Comparison of ENCODE assay signal across 8 cellular contexts in genomic region chr2:106115250-106115649, GRCh38.
DNase-seq lines count a peak whose midpoint lies in the region; ATAC-seq and TF ChIP-seq lines count a peak whose summit lies in the region.

No MANE protein-coding gene starts in this region.

- CTCF ChIA-PET in CD8-positive, alpha-beta T cell (lab: Charles Lee), result interaction anchor here (1.7 kb wide), 1 partner anchor 12 kb away, joined by 5 read pairs; no protein-coding TSS in a partner anchor
- CTCF ChIA-PET in SK-N-SH (lab: Yijun Ruan, JAX), result interaction anchor here (1.1 kb wide), 1 partner anchor 11 kb away, joined by 4 read pairs; no protein-coding TSS in a partner anchor

- peak overlapping the region; percentile 14 for H3K27ac ChIP-seq in CD8-positive, alpha-beta T cell (ENCODE audit: low read depth, low read length)
- H3K27ac ChIP-seq in SK-N-SH (ENCODE audit: low read depth in 2 of 2, low read length in 1 of 2), result peak overlapping the region in 1 of 2 experiments; percentile 13; a peak in 1 of 4 replicates

- no peak for TF ChIP-seq EP300 in SK-N-SH (IDR thresholded peaks at IDR 0.05; ENCODE audit: borderline replicate concordance in 1 of 2, low read depth in 1 of 2, low read length in 1 of 2)

- H3K4me3 Mint-ChIP-seq in CD8-positive, alpha-beta T cell, result no peak overlapping the region
- no peak overlapping the region for H3K4me3 Mint-ChIP-seq in HFFc6

- H3K4me1 Mint-ChIP-seq in CD8-positive, alpha-beta T cell (ENCODE audit: low read depth), result peaks cover 13% of the 10 kb centered on the region
- peaks cover 15% of the 10 kb centered on the region for H3K4me1 Mint-ChIP-seq in HFFc6 (ENCODE audit: low read depth)

- DNase-seq in CD8-positive, alpha-beta T cell, result no peak
- DNase-seq in HFFc6, result peak; percentile 77
- no peak for DNase-seq in SK-N-SH
- DNase-seq in hepatic stellate cell (ENCODE audit: low spot score), result peak; percentile 92
- DNase-seq in stimulated activated CD4-positive, alpha-beta T cell treated with anti-CD3 and anti-CD28 coated beads, Interleukin-2, amount 100 ng/mL, for 48 hours, result no peak
- no peak for DNase-seq in OCI-M2 (lab: John Stamatoyannopoulos, UW; ENCODE audit: unreplicated experiment)

- H3K4me1 ChIP-seq in CD8-positive, alpha-beta T cell (ENCODE audit: insufficient read depth, low read length), result no peaks in the 10 kb centered on the region
- no peaks in the 10 kb centered on the region; a peak in 1 of 4 replicates for H3K4me1 ChIP-seq in SK-N-SH (ENCODE audit: control insufficient read depth in 1 of 2, insufficient read depth in 2 of 2, low read depth in 1 of 2, low read length in 1 of 2)

- no peaks in the 10 kb centered on the region for H3K79me2 ChIP-seq in SK-N-SH (ENCODE audit: insufficient read depth)

- no peaks in the 10 kb centered on the region for H4K20me1 ChIP-seq in SK-N-SH (ENCODE audit: insufficient read depth)

- H2AFZ ChIP-seq in SK-N-SH (ENCODE audit: low read depth), result no peak overlapping the region

- H3K36me3 Mint-ChIP-seq in CD8-positive, alpha-beta T cell, result peaks cover 74% of the 10 kb centered on the region
- H3K36me3 Mint-ChIP-seq in HFFc6 (ENCODE audit: low read depth), result 0 out of 2 replicates have a peak, but pooled peaks cover 6% of the 10 kb centered on the region

- no peaks in the 10 kb centered on the region for H3K9me2 ChIP-seq in SK-N-SH

- H3K36me3 ChIP-seq in CD8-positive, alpha-beta T cell (ENCODE audit: insufficient read depth, low read length), result peaks cover 65% of the 10 kb centered on the region
- peaks cover 0 to 28% of the 10 kb centered on the region in 2 experiments for H3K36me3 ChIP-seq in SK-N-SH (replicated peaks in 1 of 2; ENCODE audit: control insufficient read depth in 1 of 2, insufficient read depth in 2 of 2, low read length in 1 of 2)

- no peaks in the 10 kb centered on the region for H3K27me3 ChIP-seq in CD8-positive, alpha-beta T cell (ENCODE audit: insufficient read depth, low read length)
- H3K27me3 ChIP-seq in SK-N-SH (ENCODE audit: insufficient read depth), result no peaks in the 10 kb centered on the region

- no peak for TF ChIP-seq RAD21 in SK-N-SH (IDR thresholded peaks at IDR 0.05; ENCODE audit: low read length)

- no peak overlapping the region for H3K4me3 ChIP-seq in CD8-positive, alpha-beta T cell (ENCODE audit: low read depth, low read length)
- no peak overlapping the region for H3K4me3 ChIP-seq in SK-N-SH (ENCODE audit: low read depth in 2 of 2, low read length in 1 of 2)

- H3K9me3 Mint-ChIP-seq in CD8-positive, alpha-beta T cell, result no peaks in the 10 kb centered on the region
- no peaks in the 10 kb centered on the region for H3K9me3 Mint-ChIP-seq in HFFc6

- H3K9ac ChIP-seq in SK-N-SH, result no peak overlapping the region

- intact Hi-C loops in CD8-positive, alpha-beta T cell (cut with DNase I, micrococcal nuclease), result no loop called here

- H3K27me3 Mint-ChIP-seq in CD8-positive, alpha-beta T cell (ENCODE audit: low read depth), result no peaks in the 10 kb centered on the region
- H3K27me3 Mint-ChIP-seq in HFFc6 (ENCODE audit: insufficient read depth), result no peaks in the 10 kb centered on the region

- no peaks in the 10 kb centered on the region for H3K9me3 ChIP-seq in CD8-positive, alpha-beta T cell (ENCODE audit: low read length)
- H3K9me3 ChIP-seq in SK-N-SH, result no peaks in the 10 kb centered on the region

- H3F3A ChIP-seq in SK-N-SH (replicated peaks; ENCODE audit: insufficient read depth), result no peaks in the 10 kb centered on the region

- no peak for ATAC-seq in CD8-positive, alpha-beta T cell
- ATAC-seq in GM19035 (IDR thresholded peaks at IDR 0.05; ENCODE audit: unreplicated experiment) (no peak), HG03280 (IDR thresholded peaks at IDR 0.05; ENCODE audit: unreplicated experiment) (no peak)

- POLR2A ChIA-PET in CD8-positive, alpha-beta T cell (lab: Charles Lee), result no interaction called here
- POLR2A ChIA-PET in SK-N-SH (lab: Yijun Ruan, JAX), result no interaction called here

- TF ChIP-seq CTCF in CD8-positive, alpha-beta T cell (IDR thresholded peaks at IDR 0.05), result no peak
- TF ChIP-seq CTCF in HFFc6 (IDR thresholded peaks at IDR 0.05) (no peak), SK-N-SH (IDR thresholded peaks at IDR 0.05) (no peak)

- peak overlapping the region; percentile 66 for H3K27ac Mint-ChIP-seq in CD8-positive, alpha-beta T cell
- H3K27ac Mint-ChIP-seq in HFFc6, result peak overlapping the region; percentile 45; the same call in 1 of the 2 replicates

- no peak overlapping the region for H3K4me2 ChIP-seq in SK-N-SH

- 20% methylated on average over 1 of the region's 2 CpGs for WGBS in SK-N-SH (ENCODE audit: low lambda C conversion rate)

TF ChIP-seq in SK-N-SH, 30 proteins besides CTCF, POLR2A, EP300 and RAD21:
- TF ChIP-seq RXRA (IDR thresholded peaks at IDR 0.05; ENCODE audit: borderline replicate concordance, low read depth) (no peak), NFIC (IDR thresholded peaks at IDR 0.05; ENCODE audit: borderline replicate concordance) (no peak), FOXJ3 (CRISPR knock-in tag; IDR thresholded peaks at IDR 0.05) (no peak), JUND (IDR thresholded peaks at IDR 0.05) (peak; percentile 30; the same call in 1 of the 2 replicates), FOSL2 (IDR thresholded peaks at IDR 0.05; ENCODE audit: borderline replicate concordance, low read depth) (peak; percentile 56; the same call in 1 of the 2 replicates), IRF3 (IDR thresholded peaks at IDR 0.05; ENCODE audit: low read depth, low read length) (no peak)
- TF ChIP-seq, protein P1, sequence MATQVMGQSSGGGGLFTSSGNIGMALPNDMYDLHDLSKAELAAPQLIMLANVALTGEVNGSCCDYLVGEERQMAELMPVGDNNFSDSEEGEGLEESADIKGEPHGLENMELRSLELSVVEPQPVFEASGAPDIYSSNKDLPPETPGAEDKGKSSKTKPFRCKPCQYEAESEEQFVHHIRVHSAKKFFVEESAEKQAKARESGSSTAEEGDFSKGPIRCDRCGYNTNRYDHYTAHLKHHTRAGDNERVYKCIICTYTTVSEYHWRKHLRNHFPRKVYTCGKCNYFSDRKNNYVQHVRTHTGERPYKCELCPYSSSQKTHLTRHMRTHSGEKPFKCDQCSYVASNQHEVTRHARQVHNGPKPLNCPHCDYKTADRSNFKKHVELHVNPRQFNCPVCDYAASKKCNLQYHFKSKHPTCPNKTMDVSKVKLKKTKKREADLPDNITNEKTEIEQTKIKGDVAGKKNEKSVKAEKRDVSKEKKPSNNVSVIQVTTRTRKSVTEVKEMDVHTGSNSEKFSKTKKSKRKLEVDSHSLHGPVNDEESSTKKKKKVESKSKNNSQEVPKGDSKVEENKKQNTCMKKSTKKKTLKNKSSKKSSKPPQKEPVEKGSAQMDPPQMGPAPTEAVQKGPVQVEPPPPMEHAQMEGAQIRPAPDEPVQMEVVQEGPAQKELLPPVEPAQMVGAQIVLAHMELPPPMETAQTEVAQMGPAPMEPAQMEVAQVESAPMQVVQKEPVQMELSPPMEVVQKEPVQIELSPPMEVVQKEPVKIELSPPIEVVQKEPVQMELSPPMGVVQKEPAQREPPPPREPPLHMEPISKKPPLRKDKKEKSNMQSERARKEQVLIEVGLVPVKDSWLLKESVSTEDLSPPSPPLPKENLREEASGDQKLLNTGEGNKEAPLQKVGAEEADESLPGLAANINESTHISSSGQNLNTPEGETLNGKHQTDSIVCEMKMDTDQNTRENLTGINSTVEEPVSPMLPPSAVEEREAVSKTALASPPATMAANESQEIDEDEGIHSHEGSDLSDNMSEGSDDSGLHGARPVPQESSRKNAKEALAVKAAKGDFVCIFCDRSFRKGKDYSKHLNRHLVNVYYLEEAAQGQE (IDR thresholded peaks at IDR 0.05; ENCODE audit: low read depth, low read length), result peak; percentile 83; the same call in 1 of the 2 replicates
- TF ChIP-seq, protein P2, sequence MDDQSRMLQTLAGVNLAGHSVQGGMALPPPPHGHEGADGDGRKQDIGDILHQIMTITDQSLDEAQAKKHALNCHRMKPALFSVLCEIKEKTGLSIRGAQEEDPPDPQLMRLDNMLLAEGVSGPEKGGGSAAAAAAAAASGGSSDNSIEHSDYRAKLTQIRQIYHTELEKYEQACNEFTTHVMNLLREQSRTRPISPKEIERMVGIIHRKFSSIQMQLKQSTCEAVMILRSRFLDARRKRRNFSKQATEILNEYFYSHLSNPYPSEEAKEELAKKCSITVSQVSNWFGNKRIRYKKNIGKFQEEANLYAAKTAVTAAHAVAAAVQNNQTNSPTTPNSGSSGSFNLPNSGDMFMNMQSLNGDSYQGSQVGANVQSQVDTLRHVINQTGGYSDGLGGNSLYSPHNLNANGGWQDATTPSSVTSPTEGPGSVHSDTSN (IDR thresholded peaks at IDR 0.05), result peak; percentile 76

Comparison
In these comparisons a context has a peak if more than half of its experiments do, and no peak if none do; other contexts are left out.
1. DNase-seq: peak in HFFc6 (single experiment) and hepatic stellate cell (single experiment); none in CD8-positive, alpha-beta T cell (0 of 7), SK-N-SH (single experiment), stimulated activated CD4-positive, alpha-beta T cell treated with anti-CD3 and anti-CD28 coated beads, Interleukin-2, amount 100 ng/mL, for 48 hours (0 of 2) and OCI-M2 (single experiment).